ENCODE assay signal across 9 cellular contexts in the genomic region with DNA sequence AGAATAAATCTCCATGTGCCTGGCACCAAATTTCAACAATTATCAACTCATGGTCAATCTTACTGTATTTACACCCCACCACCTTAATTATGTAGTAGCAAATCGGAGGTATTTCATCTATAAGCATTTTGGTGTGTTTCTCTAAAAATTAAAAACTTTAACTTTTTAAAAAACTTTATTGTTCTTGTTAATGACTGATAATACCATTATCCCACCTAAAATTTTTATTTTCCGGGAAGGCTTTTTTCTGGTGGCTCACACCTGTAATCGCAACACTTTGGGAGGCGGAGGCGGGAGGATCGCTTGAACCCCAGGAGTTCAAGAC. TPM values are rescaled to one million over a fixed set of nuclear protein-coding genes. Genes with fewer than 3 reads are reported as not detected.
DNase-seq lines count a peak whose midpoint lies in the region; ATAC-seq, FAIRE-seq and TF ChIP-seq lines count a peak whose summit lies in the region.
"Had no signal": no experiment of that assay in that cellular context is flagged by ENCODE, and none has a peak within 500 bp of the region (broad histone marks: within the 10 kb centered on the region; RNA-seq: fewer than 3 reads in every experiment).

No MANE protein-coding gene starts in this region.

- 10% methylated on average over 6 of the region's 6 CpGs for WGBS in K562 (ENCODE audit: insufficient coverage, low coverage, missing lambda C conversion rate)

- no peak for TF ChIP-seq RAD21 in K562 (CRISPR knock-in tag; conservative IDR thresholded peaks at IDR 0.05 in 1 of 2, IDR thresholded peaks at IDR 0.05 in 1 of 2)

- H3K4me2 ChIP-seq in BLaER1 (peak overlapping the region; percentile 91), K562 (ENCODE audit: insufficient read depth, low read length) (peak overlapping the region; percentile 91)

- no peak for TF ChIP-seq EP300 in K562 (IDR thresholded peaks at IDR 0.05; ENCODE audit: low read length)

- peak overlapping the region; percentile 96 for H2AFZ ChIP-seq in K562 (ENCODE audit: low read depth, low read length)

- H3K9me1 ChIP-seq in K562 (ENCODE audit: control insufficient read depth, insufficient read depth, low read length): peaks cover 5% of the 10 kb centered on the region

- H3K9me3 Mint-ChIP-seq in HFFc6: no peaks in the 10 kb centered on the region

- H3K4me1 ChIP-seq in BLaER1: peaks cover 17% of the 10 kb centered on the region
- H3K4me1 ChIP-seq in K562 (replicated peaks in 1 of 2; ENCODE audit: control insufficient read depth in 2 of 2, insufficient read depth in 2 of 2, low read length in 2 of 2): peaks cover 2 to 23% of the 10 kb centered on the region in 2 experiments; a peak in 3 of 5 replicates
- H3K4me1 ChIP-seq in muscle layer of duodenum (ENCODE audit: control insufficient read depth in 1 of 2, insufficient read depth in 2 of 2, low read length in 2 of 2): peaks cover 0 to 6% of the 10 kb centered on the region in 2 donors

- H3K27me3 ChIP-seq in BLaER1 (no peaks in the 10 kb centered on the region), K562 (ENCODE audit: control insufficient read depth in 2 of 2, insufficient read depth in 2 of 2, low read length in 2 of 2) (no peaks in the 10 kb centered on the region), muscle layer of duodenum (ENCODE audit: low read depth, low read length) (no peaks in the 10 kb centered on the region)

- H3K79me2 ChIP-seq in K562 (ENCODE audit: control insufficient read depth, insufficient read depth, low read length): peaks cover 44% of the 10 kb centered on the region

- H3K36me3 ChIP-seq in BLaER1 (peaks cover 63% of the 10 kb centered on the region), K562 (ENCODE audit: control insufficient read depth, insufficient read depth, low read length) (peaks cover 44% of the 10 kb centered on the region), muscle layer of duodenum (ENCODE audit: control insufficient read depth in 1 of 2, insufficient read depth in 2 of 2, low read length in 2 of 2) (peaks cover 14 to 25% of the 10 kb centered on the region in 2 donors)

- H3K4me3 ChIP-seq in BLaER1: peak overlapping the region; percentile 80
- peak overlapping the region; percentile 83 for H3K4me3 ChIP-seq in K562
- H3K4me3 ChIP-seq in muscle layer of duodenum (ENCODE audit: low read depth in 1 of 2, low read length in 2 of 2): peak overlapping the region; percentile 73 to 96

- H3K27ac Mint-ChIP-seq in HFFc6: peak overlapping the region; percentile 86

- ATAC-seq in K562: peak; percentile 44

- 0 out of 2 replicates have a peak, but pooled peaks cover 5% of the 10 kb centered on the region for H3K4me1 Mint-ChIP-seq in HFFc6 (ENCODE audit: low read depth)

- CTCF ChIA-PET in K562 (lab: Yijun Ruan, JAX; ENCODE audit: low intra/inter-chr PET ratio): interaction anchor here (0.6 kb wide), 1 partner anchor 96 kb away, joined by 3 read pairs; no protein-coding TSS in a partner anchor

- POLR2A ChIA-PET in K562 (lab: Yijun Ruan, JAX): no interaction called here

- H3K9me3 ChIP-seq in BLaER1 (no peaks in the 10 kb centered on the region), K562 (replicated peaks; ENCODE audit: control insufficient read depth, insufficient read depth, low read depth, low read length) (no peaks in the 10 kb centered on the region), muscle layer of duodenum (ENCODE audit: control insufficient read depth in 1 of 2, low read length in 2 of 2) (no peaks in the 10 kb centered on the region)

- H3K27ac ChIP-seq in BLaER1: no peak overlapping the region
- peak overlapping the region; percentile 78 for H3K27ac ChIP-seq in K562 (ENCODE audit: extremely low read depth, low read depth, low read length)
- peak overlapping the region; percentile 39 for H3K27ac ChIP-seq in muscle layer of duodenum (ENCODE audit: low read length)

- intact Hi-C loops in K562 (cut with micrococcal nuclease): loop anchor here (2.0 kb wide), 1 partner anchor 45 kb away; no protein-coding TSS in a partner anchor

- FAIRE-seq in K562 (lab: Jason Lieb, UNC): no peak
- FAIRE-seq: islet of Langerhans had no signal

- peak overlapping the region; percentile 91 for H3K4me3 Mint-ChIP-seq in HFFc6

- BruUV-seq in K562 (replicated peaks; lab: Mats Ljungman, UMichigan): no TSS peak

- H3K9ac ChIP-seq in BLaER1: peak overlapping the region; percentile 80
- peak overlapping the region; percentile 71 to 100; a peak in 3 of 4 replicates for H3K9ac ChIP-seq in K562 (ENCODE audit: insufficient read depth in 1 of 2, low read depth in 2 of 2, low read length in 2 of 2)

- TF ChIP-seq POLR2A in K562 (conservative IDR thresholded peaks at IDR 0.05): no peak

- TF ChIP-seq CTCF in HFFc6 (IDR thresholded peaks at IDR 0.05) (no peak), K562 (IDR thresholded peaks at IDR 0.05 in 2 of 3, conservative IDR thresholded peaks at IDR 0.05 in 1 of 3; ENCODE audit: insufficient read depth in 2 of 3, low read depth in 1 of 3, low read length in 3 of 3) (no peak)

- H3K36me3 Mint-ChIP-seq in HFFc6 (ENCODE audit: low read depth): peaks cover 5% of the 10 kb centered on the region; the same call in 1 of the 2 replicates

- DNase-seq in HFFc6: no peak
- no peak for DNase-seq in K562 (ENCODE audit: extremely low read depth in 1 of 4, low spot score in 3 of 4)
- DNase-seq in T1000 (lab: John Stamatoyannopoulos, UW): no peak
- no peak for DNase-seq in germinal center (ENCODE audit: low spot score)
- no peak for DNase-seq in NCI-H1436 treated with DMSO at 0.1 percent for 48 hours (lab: John Stamatoyannopoulos, UW)
- DNase-seq in NCI-H2081 treated with DMSO at 0.1 percent for 48 hours (lab: John Stamatoyannopoulos, UW): no peak

- in situ Hi-C loops in K562 (cut with MboI): no loop called here

- no peaks in the 10 kb centered on the region; the same call in 1 of the 2 replicates for H3K27me3 Mint-ChIP-seq in HFFc6 (ENCODE audit: insufficient read depth)

- H4K20me1 ChIP-seq in BLaER1 (peaks cover 23% of the 10 kb centered on the region; the same call in 1 of the 2 replicates), K562 (replicated peaks; ENCODE audit: control insufficient read depth, insufficient read depth, low read length) (no peaks in the 10 kb centered on the region)

RNA-seq across cellular contexts. Expression of a gene that starts 0.5 kb away (rescaled TPM):
- 10 to 100 TPM in 5 of 6 experiments, 1 to 10 TPM in 1; 8.8 to 13.3 (median 12.0) TPM for total RNA-seq in HFFc6 (2021; fragmentation: NEBNext Ultra II Directional; extraction: Animal tissue kit (Norgen Biotek cat#: 25700))
- 45.0 and 54.7 TPM in 2 replicates for total RNA-seq in K562 (2011; cell fraction: chromatin; rRNA removed; ENCODE audit: low replicate concordance)
- 50.1 and 53.4 TPM in 2 replicates for total RNA-seq in K562 (2011; cell fraction: nucleolus; rRNA removed)
- 40.0 and 41.6 TPM in 2 replicates for total RNA-seq in K562 (2011; cell fraction: nucleoplasm; rRNA removed)
- total RNA-seq in K562 (2014; rRNA removed) (56.5 and 83.0 TPM in 2 replicates), K562 (2014; rRNA removed; fragmentation: Illumina TruSeq; extraction: Trizol) (61.9 and 68.5 TPM in 2 replicates), K562 (2015; rRNA removed; fragmentation: Illumina TruSeq; extraction: Trizol) (47.7 and 51.1 TPM in 2 replicates), K562 (2021) (48.6 and 56.3 TPM in 2 replicates)
- polyA plus RNA-seq in K562 (2011; rRNA removed) (62.8 and 65.9 TPM in 2 replicates), K562 (2014; fragmentation: Illumina TruSeq; extraction: Trizol) (43.7 and 46.2 TPM in 2 replicates), K562 (2014; fragmentation: Nextera tagmentation; extraction: Ambion mirVana) (10 to 100 TPM; 12.1 to 14.6 TPM), K562 (2014; rRNA removed) (60.5 and 67.3 TPM in 2 replicates)
- polyA plus RNA-seq in K562 (2011; cell fraction: cytosol; rRNA removed): 69.2 and 96.2 TPM in 2 replicates
- 32.6 and 34.5 TPM in 2 replicates for polyA plus RNA-seq in K562 (2011; cell fraction: nucleus; rRNA removed)
- 26.8 and 37.9 TPM in 2 replicates for polyA plus RNA-seq in K562 (2012)
- 62.3 and 71.3 TPM in 2 replicates for polyA minus RNA-seq in K562 (2011; rRNA and poly(A)+ RNA removed)
- polyA minus RNA-seq in K562 (2011; cell fraction: cytosol; rRNA and poly(A)+ RNA removed): 16.2 and 17.5 TPM in 2 replicates
- 12.8 and 20.4 TPM in 2 replicates for polyA minus RNA-seq in K562 (2011; cell fraction: nucleus; rRNA and poly(A)+ RNA removed)

RNA-seq across cellular contexts. Expression of a gene that starts 24.4 kb away (rescaled TPM):
- total RNA-seq in HFFc6 (2021; fragmentation: NEBNext Ultra II Directional; extraction: Animal tissue kit (Norgen Biotek cat#: 25700)): 10 to 100 TPM; 75.2 to 91.0 (median 86.8) TPM
- total RNA-seq in K562 (2011; cell fraction: chromatin; rRNA removed; ENCODE audit: low replicate concordance): 209 and 222 TPM in 2 replicates
- 59.7 and 66.9 TPM in 2 replicates for total RNA-seq in K562 (2011; cell fraction: nucleolus; rRNA removed)
- total RNA-seq in K562 (2011; cell fraction: nucleoplasm; rRNA removed): 107 and 129 TPM in 2 replicates
- total RNA-seq in K562 (2014; rRNA removed) (249 and 271 TPM in 2 replicates), K562 (2014; rRNA removed; fragmentation: Illumina TruSeq; extraction: Trizol) (297 and 375 TPM in 2 replicates), K562 (2015; rRNA removed; fragmentation: Illumina TruSeq; extraction: Trizol) (264 and 274 TPM in 2 replicates), K562 (2021) (196 and 199 TPM in 2 replicates)
- polyA plus RNA-seq in K562 (2011; rRNA removed) (345 and 444 TPM in 2 replicates), K562 (2014; fragmentation: Illumina TruSeq; extraction: Trizol) (230 and 254 TPM in 2 replicates), K562 (2014; fragmentation: Nextera tagmentation; extraction: Ambion mirVana) (10 to 100 TPM; 80.0 to 89.7 TPM), K562 (2014; rRNA removed) (266 and 283 TPM in 2 replicates)
- polyA plus RNA-seq in K562 (2011; cell fraction: cytosol; rRNA removed): 156 and 219 TPM in 2 replicates
- polyA plus RNA-seq in K562 (2011; cell fraction: nucleus; rRNA removed): 102 and 133 TPM in 2 replicates
- polyA plus RNA-seq in K562 (2012): 188 and 336 TPM in 2 replicates
- 560 and 566 TPM in 2 replicates for polyA minus RNA-seq in K562 (2011; rRNA and poly(A)+ RNA removed)
- polyA minus RNA-seq in K562 (2011; cell fraction: cytosol; rRNA and poly(A)+ RNA removed): 238 and 297 TPM in 2 replicates
- polyA minus RNA-seq in K562 (2011; cell fraction: nucleus; rRNA and poly(A)+ RNA removed): 43.4 and 84.3 TPM in 2 replicates

RNA-seq across cellular contexts. Expression of a gene that starts 38.8 kb away (rescaled TPM):
- total RNA-seq in HFFc6 (2021; fragmentation: NEBNext Ultra II Directional; extraction: Animal tissue kit (Norgen Biotek cat#: 25700)): 100 to 1,000 TPM; 171 to 254 (median 212) TPM
- 590 and 952 TPM in 2 replicates for total RNA-seq in K562 (2011; cell fraction: chromatin; rRNA removed; ENCODE audit: low replicate concordance)
- 406 and 452 TPM in 2 replicates for total RNA-seq in K562 (2011; cell fraction: nucleolus; rRNA removed)
- 536 and 580 TPM in 2 replicates for total RNA-seq in K562 (2011; cell fraction: nucleoplasm; rRNA removed)
- 140 and 173 TPM in 2 replicates for total RNA-seq in K562 (2014; rRNA removed)
- total RNA-seq in K562 (2014; rRNA removed; fragmentation: Illumina TruSeq; extraction: Trizol): 95.8 and 118 TPM in 2 replicates
- 122 and 132 TPM in 2 replicates for total RNA-seq in K562 (2015; rRNA removed; fragmentation: Illumina TruSeq; extraction: Trizol)
- total RNA-seq in K562 (2021): 349 and 358 TPM in 2 replicates
- 94.1 and 259 TPM in 2 replicates for polyA plus RNA-seq in K562 (2011; rRNA removed)
- polyA plus RNA-seq in K562 (2011; cell fraction: cytosol; rRNA removed): 182 and 184 TPM in 2 replicates
- 344 and 354 TPM in 2 replicates for polyA plus RNA-seq in K562 (2011; cell fraction: nucleus; rRNA removed)
- 353 and 375 TPM in 2 replicates for polyA plus RNA-seq in K562 (2012)
- polyA plus RNA-seq in K562 (2014; fragmentation: Illumina TruSeq; extraction: Trizol): 306 and 322 TPM in 2 replicates
- polyA plus RNA-seq in K562 (2014; fragmentation: Nextera tagmentation; extraction: Ambion mirVana): 100 to 1,000 TPM in 1 of 2 experiments, 10 to 100 TPM in 1; 88.3 to 168 TPM
- 114 and 116 TPM in 2 replicates for polyA plus RNA-seq in K562 (2014; rRNA removed)
- polyA minus RNA-seq in K562 (2011; rRNA and poly(A)+ RNA removed): 222 and 306 TPM in 2 replicates
- 368 and 561 TPM in 2 replicates for polyA minus RNA-seq in K562 (2011; cell fraction: cytosol; rRNA and poly(A)+ RNA removed)
- polyA minus RNA-seq in K562 (2011; cell fraction: nucleus; rRNA and poly(A)+ RNA removed): 118 and 188 TPM in 2 replicates
